ENCODE assay signal across 2 cellular contexts in the genomic region with DNA sequence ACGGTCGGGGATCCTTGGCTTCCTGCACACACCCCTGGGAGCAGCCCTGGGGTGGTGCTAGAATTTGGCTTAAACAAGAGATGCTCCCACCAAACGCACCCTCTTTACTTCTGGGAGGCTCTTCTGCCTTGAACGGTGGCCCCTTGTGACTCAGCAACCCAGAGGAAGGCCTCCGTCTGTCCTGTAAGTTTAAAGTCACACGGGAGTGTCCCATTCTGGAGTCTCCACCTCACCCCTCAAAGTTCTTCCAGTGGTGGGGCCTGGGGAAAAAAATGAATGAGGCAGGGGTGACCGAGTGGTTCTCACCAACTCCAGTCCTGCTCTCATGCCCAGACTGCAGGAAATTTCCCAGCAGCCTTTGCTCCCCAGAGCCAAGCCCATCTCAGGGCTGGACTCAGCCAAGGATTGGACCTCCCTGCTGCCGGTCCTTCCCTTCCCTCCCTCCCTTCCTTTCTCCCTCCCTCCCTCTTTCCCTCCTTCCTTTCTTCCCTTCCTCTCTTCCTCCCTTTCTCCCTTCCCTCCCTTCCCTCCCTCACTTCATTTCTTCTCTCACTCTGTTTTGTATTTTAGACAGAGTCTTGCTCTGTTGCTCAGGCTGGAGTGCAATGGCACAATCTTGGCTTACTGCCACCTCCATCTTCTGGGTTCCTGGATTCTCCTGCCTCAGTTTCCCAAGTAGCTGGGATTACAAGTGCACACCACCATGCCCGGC.
A peak's percentile ranks its signal among the peaks of the same experiment; 100 is the strongest.
TF ChIP-seq lines count a peak whose summit lies in the region.

No MANE protein-coding gene starts in this region.

TF ChIP-seq in GM23338, 12 proteins besides CTCF, POLR2A, EP300 and RAD21 (continued from another document):
- TF ChIP-seq, protein P1, sequence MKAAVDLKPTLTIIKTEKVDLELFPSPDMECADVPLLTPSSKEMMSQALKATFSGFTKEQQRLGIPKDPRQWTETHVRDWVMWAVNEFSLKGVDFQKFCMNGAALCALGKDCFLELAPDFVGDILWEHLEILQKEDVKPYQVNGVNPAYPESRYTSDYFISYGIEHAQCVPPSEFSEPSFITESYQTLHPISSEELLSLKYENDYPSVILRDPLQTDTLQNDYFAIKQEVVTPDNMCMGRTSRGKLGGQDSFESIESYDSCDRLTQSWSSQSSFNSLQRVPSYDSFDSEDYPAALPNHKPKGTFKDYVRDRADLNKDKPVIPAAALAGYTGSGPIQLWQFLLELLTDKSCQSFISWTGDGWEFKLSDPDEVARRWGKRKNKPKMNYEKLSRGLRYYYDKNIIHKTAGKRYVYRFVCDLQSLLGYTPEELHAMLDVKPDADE (IDR thresholded peaks at IDR 0.05): no peak
- TF ChIP-seq, protein P2, sequence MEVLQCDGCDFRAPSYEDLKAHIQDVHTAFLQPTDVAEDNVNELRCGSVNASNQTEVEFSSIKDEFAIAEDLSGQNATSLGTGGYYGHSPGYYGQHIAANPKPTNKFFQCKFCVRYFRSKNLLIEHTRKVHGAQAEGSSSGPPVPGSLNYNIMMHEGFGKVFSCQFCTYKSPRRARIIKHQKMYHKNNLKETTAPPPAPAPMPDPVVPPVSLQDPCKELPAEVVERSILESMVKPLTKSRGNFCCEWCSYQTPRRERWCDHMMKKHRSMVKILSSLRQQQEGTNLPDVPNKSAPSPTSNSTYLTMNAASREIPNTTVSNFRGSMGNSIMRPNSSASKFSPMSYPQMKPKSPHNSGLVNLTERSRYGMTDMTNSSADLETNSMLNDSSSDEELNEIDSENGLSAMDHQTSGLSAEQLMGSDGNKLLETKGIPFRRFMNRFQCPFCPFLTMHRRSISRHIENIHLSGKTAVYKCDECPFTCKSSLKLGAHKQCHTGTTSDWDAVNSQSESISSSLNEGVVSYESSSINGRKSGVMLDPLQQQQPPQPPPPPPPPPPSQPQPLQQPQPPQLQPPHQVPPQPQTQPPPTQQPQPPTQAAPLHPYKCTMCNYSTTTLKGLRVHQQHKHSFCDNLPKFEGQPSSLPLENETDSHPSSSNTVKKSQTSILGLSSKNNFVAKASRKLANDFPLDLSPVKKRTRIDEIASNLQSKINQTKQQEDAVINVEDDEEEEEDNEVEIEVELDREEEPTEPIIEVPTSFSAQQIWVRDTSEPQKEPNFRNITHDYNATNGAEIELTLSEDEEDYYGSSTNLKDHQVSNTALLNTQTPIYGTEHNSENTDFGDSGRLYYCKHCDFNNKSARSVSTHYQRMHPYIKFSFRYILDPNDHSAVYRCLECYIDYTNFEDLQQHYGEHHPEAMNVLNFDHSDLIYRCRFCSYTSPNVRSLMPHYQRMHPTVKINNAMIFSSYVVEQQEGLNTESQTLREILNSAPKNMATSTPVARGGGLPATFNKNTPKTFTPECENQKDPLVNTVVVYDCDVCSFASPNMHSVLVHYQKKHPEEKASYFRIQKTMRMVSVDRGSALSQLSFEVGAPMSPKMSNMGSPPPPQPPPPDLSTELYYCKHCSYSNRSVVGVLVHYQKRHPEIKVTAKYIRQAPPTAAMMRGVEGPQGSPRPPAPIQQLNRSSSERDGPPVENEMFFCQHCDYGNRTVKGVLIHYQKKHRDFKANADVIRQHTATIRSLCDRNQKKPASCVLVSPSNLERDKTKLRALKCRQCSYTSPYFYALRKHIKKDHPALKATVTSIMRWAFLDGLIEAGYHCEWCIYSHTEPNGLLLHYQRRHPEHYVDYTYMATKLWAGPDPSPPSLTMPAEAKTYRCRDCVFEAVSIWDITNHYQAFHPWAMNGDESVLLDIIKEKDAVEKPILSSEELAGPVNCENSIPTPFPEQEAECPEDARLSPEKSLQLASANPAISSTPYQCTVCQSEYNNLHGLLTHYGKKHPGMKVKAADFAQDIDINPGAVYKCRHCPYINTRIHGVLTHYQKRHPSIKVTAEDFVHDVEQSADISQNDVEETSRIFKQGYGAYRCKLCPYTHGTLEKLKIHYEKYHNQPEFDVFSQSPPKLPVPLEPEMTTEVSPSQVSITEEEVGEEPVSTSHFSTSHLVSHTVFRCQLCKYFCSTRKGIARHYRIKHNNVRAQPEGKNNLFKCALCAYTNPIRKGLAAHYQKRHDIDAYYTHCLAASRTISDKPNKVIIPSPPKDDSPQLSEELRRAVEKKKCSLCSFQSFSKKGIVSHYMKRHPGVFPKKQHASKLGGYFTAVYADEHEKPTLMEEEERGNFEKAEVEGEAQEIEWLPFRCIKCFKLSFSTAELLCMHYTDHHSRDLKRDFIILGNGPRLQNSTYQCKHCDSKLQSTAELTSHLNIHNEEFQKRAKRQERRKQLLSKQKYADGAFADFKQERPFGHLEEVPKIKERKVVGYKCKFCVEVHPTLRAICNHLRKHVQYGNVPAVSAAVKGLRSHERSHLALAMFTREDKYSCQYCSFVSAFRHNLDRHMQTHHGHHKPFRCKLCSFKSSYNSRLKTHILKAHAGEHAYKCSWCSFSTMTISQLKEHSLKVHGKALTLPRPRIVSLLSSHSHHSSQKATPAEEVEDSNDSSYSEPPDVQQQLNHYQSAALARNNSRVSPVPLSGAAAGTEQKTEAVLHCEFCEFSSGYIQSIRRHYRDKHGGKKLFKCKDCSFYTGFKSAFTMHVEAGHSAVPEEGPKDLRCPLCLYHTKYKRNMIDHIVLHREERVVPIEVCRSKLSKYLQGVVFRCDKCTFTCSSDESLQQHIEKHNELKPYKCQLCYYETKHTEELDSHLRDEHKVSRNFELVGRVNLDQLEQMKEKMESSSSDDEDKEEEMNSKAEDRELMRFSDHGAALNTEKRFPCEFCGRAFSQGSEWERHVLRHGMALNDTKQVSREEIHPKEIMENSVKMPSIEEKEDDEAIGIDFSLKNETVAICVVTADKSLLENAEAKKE (CRISPR knock-in tag; IDR thresholded peaks at IDR 0.05): no peak
- no peak for TF ChIP-seq STAT1 (IDR thresholded peaks at IDR 0.05; ENCODE audit: unreplicated experiment)
- TF ChIP-seq, protein P3, sequence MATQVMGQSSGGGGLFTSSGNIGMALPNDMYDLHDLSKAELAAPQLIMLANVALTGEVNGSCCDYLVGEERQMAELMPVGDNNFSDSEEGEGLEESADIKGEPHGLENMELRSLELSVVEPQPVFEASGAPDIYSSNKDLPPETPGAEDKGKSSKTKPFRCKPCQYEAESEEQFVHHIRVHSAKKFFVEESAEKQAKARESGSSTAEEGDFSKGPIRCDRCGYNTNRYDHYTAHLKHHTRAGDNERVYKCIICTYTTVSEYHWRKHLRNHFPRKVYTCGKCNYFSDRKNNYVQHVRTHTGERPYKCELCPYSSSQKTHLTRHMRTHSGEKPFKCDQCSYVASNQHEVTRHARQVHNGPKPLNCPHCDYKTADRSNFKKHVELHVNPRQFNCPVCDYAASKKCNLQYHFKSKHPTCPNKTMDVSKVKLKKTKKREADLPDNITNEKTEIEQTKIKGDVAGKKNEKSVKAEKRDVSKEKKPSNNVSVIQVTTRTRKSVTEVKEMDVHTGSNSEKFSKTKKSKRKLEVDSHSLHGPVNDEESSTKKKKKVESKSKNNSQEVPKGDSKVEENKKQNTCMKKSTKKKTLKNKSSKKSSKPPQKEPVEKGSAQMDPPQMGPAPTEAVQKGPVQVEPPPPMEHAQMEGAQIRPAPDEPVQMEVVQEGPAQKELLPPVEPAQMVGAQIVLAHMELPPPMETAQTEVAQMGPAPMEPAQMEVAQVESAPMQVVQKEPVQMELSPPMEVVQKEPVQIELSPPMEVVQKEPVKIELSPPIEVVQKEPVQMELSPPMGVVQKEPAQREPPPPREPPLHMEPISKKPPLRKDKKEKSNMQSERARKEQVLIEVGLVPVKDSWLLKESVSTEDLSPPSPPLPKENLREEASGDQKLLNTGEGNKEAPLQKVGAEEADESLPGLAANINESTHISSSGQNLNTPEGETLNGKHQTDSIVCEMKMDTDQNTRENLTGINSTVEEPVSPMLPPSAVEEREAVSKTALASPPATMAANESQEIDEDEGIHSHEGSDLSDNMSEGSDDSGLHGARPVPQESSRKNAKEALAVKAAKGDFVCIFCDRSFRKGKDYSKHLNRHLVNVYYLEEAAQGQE (IDR thresholded peaks at IDR 0.05; ENCODE audit: unreplicated experiment): no peak
- no peak for TF ChIP-seq CREB1 (CRISPR knock-in tag; IDR thresholded peaks at IDR 0.05; ENCODE audit: low read depth)
- TF ChIP-seq EZH2phosphoT487 (IDR thresholded peaks at IDR 0.05; ENCODE audit: unreplicated experiment): no peak

TF ChIP-seq in PFSK-1, 5 proteins besides CTCF, POLR2A, EP300 and RAD21 (continued from another document):
- TF ChIP-seq, protein P3 (IDR thresholded peaks at IDR 0.05; ENCODE audit: insufficient read depth in 1 of 2, low read depth in 2 of 2, low read length in 2 of 2): 0 out of 4 replicates have a peak, but pooled peaks of 1 of the 2 experiments have one; percentile 15
